ENCODE assay signal across 1 cellular context in genomic region chr3:52006017-52006819, GRCh38.
TF ChIP-seq lines count a peak whose summit lies in the region.

No MANE protein-coding gene starts in this region.

TF ChIP-seq in endothelial cell of umbilical vein, 7 proteins besides CTCF, POLR2A, EP300 and RAD21 (continued from another document):
- no peak for TF ChIP-seq GATA2 (IDR thresholded peaks at IDR 0.05; ENCODE audit: insufficient read depth, insufficient read length, low read depth, low read length)
